Comparison of ENCODE assay signal across 16 cellular contexts in the genomic region with DNA sequence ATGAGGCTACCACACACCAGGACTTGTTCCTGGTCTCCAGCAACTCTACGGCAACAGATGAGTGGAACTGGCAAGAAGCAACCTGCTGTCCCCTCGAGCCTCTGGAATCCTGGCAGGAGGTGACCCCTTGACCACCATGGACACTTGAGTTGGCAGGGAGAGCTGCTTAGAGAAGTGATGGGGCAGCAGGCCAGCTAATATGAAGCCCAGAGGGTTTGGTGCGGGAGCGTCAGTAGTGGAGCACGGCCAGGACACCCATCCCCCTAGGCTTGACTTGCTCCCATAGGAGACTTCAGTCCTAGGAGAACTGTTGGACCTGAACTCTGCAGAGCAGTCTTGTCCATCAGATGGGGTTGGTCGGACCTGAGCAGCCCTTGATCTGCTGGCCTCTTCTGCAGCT. TPM values are rescaled to one million over a fixed set of nuclear protein-coding genes. Genes with fewer than 3 reads are reported as not detected.
A peak's percentile ranks its signal among the peaks of the same experiment; 100 is the strongest.
DNase-seq lines count a peak whose midpoint lies in the region; ATAC-seq, FAIRE-seq and TF ChIP-seq lines count a peak whose summit lies in the region.
"Had no signal": no experiment of that assay in that cellular context is flagged by ENCODE, and none has a peak within 500 bp of the region (broad histone marks: within the 10 kb centered on the region; RNA-seq: fewer than 3 reads in every experiment).

No MANE protein-coding gene starts in this region.

- FAIRE-seq in H1 (lab: Jason Lieb, UNC): no peak
- no peak for FAIRE-seq in pancreas (lab: Jason Lieb, UNC)
- FAIRE-seq: GM12878 had no signal

- H4K8ac ChIP-seq in H1 (ENCODE audit: extremely low read depth, insufficient read depth, low read length): peak overlapping the region; percentile 3; the same call in 1 of the 2 replicates
- no peak overlapping the region for H4K8ac ChIP-seq in neuronal stem cell (ENCODE audit: low read depth, low read length)

- H3K79me2 ChIP-seq in GM23338 (replicated peaks; ENCODE audit: insufficient read depth) (no peaks in the 10 kb centered on the region), H1 (ENCODE audit: control insufficient read depth in 1 of 2, insufficient read depth in 2 of 2, low read length in 2 of 2) (no peaks in the 10 kb centered on the region)

- no peak overlapping the region for H3K4me3 ChIP-seq in GM23338
- H3K4me3 ChIP-seq in H1 (ENCODE audit: extremely low read depth in 1 of 4, insufficient read depth in 2 of 4, low read depth in 3 of 4, low read length in 4 of 4): no peak overlapping the region
- H3K4me3 ChIP-seq in neuronal stem cell (ENCODE audit: low read length in 2 of 2): peak overlapping the region in 1 of 2 donors; percentile 9
- no peak overlapping the region for H3K4me3 ChIP-seq in thyroid gland (replicated peaks in 1 of 3)
- no peak overlapping the region for H3K4me3 ChIP-seq in pancreas
- H3K4me3 ChIP-seq: BLaER1, GM12878, HAP-1 had no signal

- H2BK15ac ChIP-seq in H1 (ENCODE audit: low read length) (no peak overlapping the region), neuronal stem cell (ENCODE audit: low read length) (no peak overlapping the region)

- H3K4me2 ChIP-seq in GM23338 (no peak overlapping the region), H1 (ENCODE audit: insufficient read depth in 1 of 2, low read depth in 2 of 2, low read length in 2 of 2) (no peak overlapping the region), neuronal stem cell (ENCODE audit: insufficient read depth, low read length, poor library complexity, severe bottlenecking) (no peak overlapping the region)
- H3K4me2 ChIP-seq: BLaER1 had no signal

- H3K14ac ChIP-seq in H1 (ENCODE audit: insufficient read length) (no peak overlapping the region), neuronal stem cell (ENCODE audit: low read length) (no peak overlapping the region)

- H3K9me3 ChIP-seq in H1 (ENCODE audit: insufficient read depth in 2 of 2, low read depth in 1 of 2, low read length in 1 of 2) (no peaks in the 10 kb centered on the region), neuronal stem cell (replicated peaks in 1 of 2; ENCODE audit: control insufficient read depth in 2 of 2, insufficient read depth in 1 of 2, low read depth in 1 of 2, low read length in 2 of 2) (no peaks in the 10 kb centered on the region), thyroid gland (no peaks in the 10 kb centered on the region), pancreas (no peaks in the 10 kb centered on the region)
- H3K9me3 ChIP-seq: BLaER1, HAP-1 had no signal

- no peak overlapping the region for H3K23ac ChIP-seq in H1 (ENCODE audit: insufficient read length)
- H3K23ac ChIP-seq in neuronal stem cell (ENCODE audit: low read depth, low read length, poor library complexity): no peak overlapping the region

- POLR2A ChIA-PET in H1 (lab: Charles Lee; ENCODE audit: partially characterized antibody): no interaction called here

- CTCF ChIA-PET in H1 (lab: Charles Lee; ENCODE audit: partially characterized antibody): no interaction called here

- no peaks in the 10 kb centered on the region for H3K4me1 Mint-ChIP-seq in GM23338
- H3K4me1 Mint-ChIP-seq: CD14-positive monocyte; CD4-positive, alpha-beta memory T cell had no signal

- H3K4me3 Mint-ChIP-seq in GM23338: no peak overlapping the region
- H3K4me3 Mint-ChIP-seq: CD14-positive monocyte; CD4-positive, alpha-beta memory T cell had no signal

- H4K91ac ChIP-seq in H1 (replicated peaks; ENCODE audit: insufficient read length, low read length): no peak overlapping the region
- no peak overlapping the region for H4K91ac ChIP-seq in neuronal stem cell (ENCODE audit: low read depth, low read length, poor library complexity)

- no peaks in the 10 kb centered on the region for H3K23me2 ChIP-seq in H1 (ENCODE audit: low read depth, low read length)

- no peak overlapping the region for H3K27ac Mint-ChIP-seq in GM23338
- H3K27ac Mint-ChIP-seq: CD14-positive monocyte; CD4-positive, alpha-beta memory T cell had no signal

- TF ChIP-seq POLR2A in H1 (IDR thresholded peaks at IDR 0.05; ENCODE audit: control extremely low read depth in 1 of 2, low read depth in 2 of 2, low read length in 2 of 2) (no peak), thyroid gland (IDR thresholded peaks at IDR 0.05) (no peak)

- no peak for TF ChIP-seq EP300 in H1 (IDR thresholded peaks at IDR 0.05; ENCODE audit: borderline replicate concordance in 1 of 2, low read depth in 2 of 2, low read length in 2 of 2)

- WGBS in H1 (ENCODE audit: extremely low coverage in 1 of 2, insufficient coverage in 1 of 2, insufficient read length in 1 of 2, insufficient replicate concordance in 2 of 2, low coverage in 1 of 2, low lambda C conversion rate in 2 of 2, missing lambda C conversion rate in 1 of 2), 2 experiments: 91% methylated on average over 6 of the region's 6 CpGs; no CpG with 5 or more reads in 1 of the 2 experiments
- no CpG with 5 or more reads among the region's 6 CpGs for WGBS in neuronal stem cell (ENCODE audit: extremely low coverage in 2 of 2, insufficient read length in 2 of 2, insufficient replicate concordance in 1 of 2), 2 donors
- WGBS in thyroid gland, 2 donors: 19 to 45% methylated on average over 2 to 6 of the region's 6 CpGs
- WGBS in pancreas, 2 donors: 85% methylated on average over 6 of the region's 6 CpGs

- H3K18ac ChIP-seq in H1 (ENCODE audit: extremely low read depth, low read length): no peak overlapping the region
- no peak overlapping the region for H3K18ac ChIP-seq in neuronal stem cell (ENCODE audit: low read length)

- intact Hi-C loops in thyroid gland (cut with DNase I): no loop called here
- intact Hi-C loops in pancreas (cut with DNase I): no loop called here

- peaks cover 3% of the 10 kb centered on the region; the same call in 2 of the 3 replicates for H3K9me3 Mint-ChIP-seq in GM23338

- H3K4me1 ChIP-seq in GM23338 (ENCODE audit: insufficient read depth) (no peaks in the 10 kb centered on the region), H1 (replicated peaks in 1 of 4; ENCODE audit: control insufficient read depth in 3 of 4, insufficient read depth in 4 of 4, low read length in 3 of 4) (no peaks in the 10 kb centered on the region), neuronal stem cell (ENCODE audit: control insufficient read depth in 2 of 2, insufficient read depth in 1 of 2, low read depth in 1 of 2, low read length in 2 of 2) (no peaks in the 10 kb centered on the region), thyroid gland (peaks cover 12 to 13% of the 10 kb centered on the region in 2 donors), pancreas (no peaks in the 10 kb centered on the region)
- H3K4me1 ChIP-seq: BLaER1 had no signal

- no peak for TF ChIP-seq CTCF in GM23338 (conservative IDR thresholded peaks at IDR 0.05; ENCODE audit: low read depth in 2 of 2)
- TF ChIP-seq CTCF in H1 (IDR thresholded peaks at IDR 0.05; ENCODE audit: control extremely low read depth in 1 of 3, insufficient read depth in 1 of 3, low read depth in 1 of 3, low read length in 3 of 3): no peak
- TF ChIP-seq CTCF in thyroid gland (IDR thresholded peaks at IDR 0.05): no peak
- no peak for TF ChIP-seq CTCF in pancreas (IDR thresholded peaks at IDR 0.05)

- H3K79me1 ChIP-seq in H1 (ENCODE audit: low read depth, low read length): no peaks in the 10 kb centered on the region
- no peaks in the 10 kb centered on the region for H3K79me1 ChIP-seq in neuronal stem cell (ENCODE audit: low read depth, low read length)

- ATAC-seq in GM23338: no peak
- ATAC-seq in pancreas: no peak
- ATAC-seq: GM12878 had no signal

- H2BK120ac ChIP-seq in H1 (replicated peaks; ENCODE audit: low read depth, low read length) (no peak overlapping the region), neuronal stem cell (ENCODE audit: low read depth, low read length) (peak overlapping the region; percentile 41)

- TF ChIP-seq RAD21 in H1 (IDR thresholded peaks at IDR 0.05 in 1 of 2, conservative IDR thresholded peaks at IDR 0.05 in 1 of 2; ENCODE audit: low read depth in 2 of 2, low read length in 2 of 2): no peak

- H3K56ac ChIP-seq in H1 (replicated peaks; ENCODE audit: insufficient read length, low read depth, low read length): no peak overlapping the region

- H3K27ac ChIP-seq in GM23338 (ENCODE audit: low read depth) (no peak overlapping the region), H1 (ENCODE audit: low read depth, low read length) (no peak overlapping the region), neuronal stem cell (replicated peaks; ENCODE audit: low read length) (no peak overlapping the region), thyroid gland (peak overlapping the region in 1 of 3 donors; percentile 1), pancreas (no peak overlapping the region)
- H3K27ac ChIP-seq: BLaER1 had no signal

- peaks cover 3% of the 10 kb centered on the region; the same call in 1 of the 3 replicates for H3K36me3 Mint-ChIP-seq in GM23338 (ENCODE audit: low read depth)
- H3K36me3 Mint-ChIP-seq: CD14-positive monocyte; CD4-positive, alpha-beta memory T cell had no signal

- H3F3A ChIP-seq in GM23338 (replicated peaks; ENCODE audit: low read depth): no peaks in the 10 kb centered on the region

- H4K5ac ChIP-seq in H1 (ENCODE audit: insufficient read length, low read depth, low read length): no peak overlapping the region

- H3K27me3 ChIP-seq in GM23338 (ENCODE audit: insufficient read depth) (no peaks in the 10 kb centered on the region), H1 (replicated peaks in 1 of 4; ENCODE audit: control insufficient read depth in 3 of 4, extremely low read depth in 1 of 4, insufficient read depth in 3 of 4, low read length in 3 of 4) (no peaks in the 10 kb centered on the region), neuronal stem cell (ENCODE audit: control insufficient read depth in 3 of 3, insufficient read depth in 3 of 3, low read depth in 1 of 3, low read length in 3 of 3) (no peaks in the 10 kb centered on the region), thyroid gland (no peaks in the 10 kb centered on the region), pancreas (no peaks in the 10 kb centered on the region)
- H3K27me3 ChIP-seq: BLaER1 had no signal

- peaks cover 7% of the 10 kb centered on the region; the same call in 1 of the 2 replicates for H3K9me2 ChIP-seq in GM23338 (ENCODE audit: insufficient read depth)

- H3K36me3 ChIP-seq in GM23338 (ENCODE audit: insufficient read depth) (no peaks in the 10 kb centered on the region), H1 (ENCODE audit: control insufficient read depth in 2 of 4, insufficient read depth in 4 of 4, low read length in 3 of 4) (no peaks in the 10 kb centered on the region), neuronal stem cell (replicated peaks in 1 of 2; ENCODE audit: control insufficient read depth in 2 of 2, insufficient read depth in 2 of 2, low read length in 2 of 2) (no peaks in the 10 kb centered on the region), thyroid gland (no peaks in the 10 kb centered on the region), pancreas (no peaks in the 10 kb centered on the region)
- H3K36me3 ChIP-seq: BLaER1, HAP-1 had no signal

- H3K27me3 Mint-ChIP-seq in GM23338 (ENCODE audit: insufficient read depth, low read depth, poor library complexity): no peaks in the 10 kb centered on the region

- H2BK12ac ChIP-seq in H1 (ENCODE audit: low read depth, low read length) (no peak overlapping the region), neuronal stem cell (ENCODE audit: low read length) (no peak overlapping the region)

- H2BK5ac ChIP-seq in H1 (ENCODE audit: low read depth, low read length) (no peak overlapping the region), neuronal stem cell (ENCODE audit: low read length) (no peak overlapping the region)

- H2AK5ac ChIP-seq in H1 (ENCODE audit: low read depth, low read length): no peak overlapping the region
- H2AK5ac ChIP-seq in neuronal stem cell (ENCODE audit: low read depth, low read length): no peak overlapping the region

- H3K4ac ChIP-seq in H1 (replicated peaks; ENCODE audit: insufficient read length, low read depth, low read length) (no peak overlapping the region), neuronal stem cell (ENCODE audit: low read length) (no peak overlapping the region)

- H3K9ac ChIP-seq in H1 (replicated peaks in 1 of 4; ENCODE audit: extremely low read depth in 1 of 4, low read depth in 3 of 4, low read length in 3 of 4) (no peak overlapping the region), neuronal stem cell (ENCODE audit: low read depth, low read length, poor library complexity) (no peak overlapping the region)
- H3K9ac ChIP-seq: BLaER1 had no signal

- DNase-seq in GM23338 (ENCODE audit: low spot score) (no peak), H1 (ENCODE audit: low read depth in 1 of 2, low spot score in 2 of 2) (no peak), neuronal stem cell (ENCODE audit: low spot score) (no peak), thyroid gland (peak; percentile 64 to 73), putamen (ENCODE audit: low spot score) (no peak), GDM1 (lab: John Stamatoyannopoulos, UW) (no peak), pancreas (no peak)
- DNase-seq in stimulated activated CD4-positive, alpha-beta T cell treated with anti-CD3 and anti-CD28 coated beads, Interleukin-1b, Interleukin-23, amount 100 ng/mL, for 48 hours: no peak
- DNase-seq: 8988T; CD4-positive, alpha-beta memory T cell; DMS153; DMS79 treated with DMSO at 0.1 percent for 48 hours had no signal

- no peaks in the 10 kb centered on the region for H4K20me1 ChIP-seq in GM23338 (replicated peaks; ENCODE audit: insufficient read depth)
- no peaks in the 10 kb centered on the region for H4K20me1 ChIP-seq in H1 (replicated peaks in 1 of 2; ENCODE audit: control insufficient read depth in 1 of 2, insufficient read depth in 2 of 2, low read length in 2 of 2)
- H4K20me1 ChIP-seq: BLaER1 had no signal

- H2AFZ ChIP-seq in GM23338 (0 out of 2 replicates have a peak overlapping the region, but pooled peaks have one; percentile 33), H1 (ENCODE audit: low read length) (no peak overlapping the region), neuronal stem cell (ENCODE audit: low read length) (no peak overlapping the region)

- no peak overlapping the region for H2BK20ac ChIP-seq in H1 (ENCODE audit: low read length)

RNA-seq across cellular contexts. Expression of gene CTH, which starts 56.5 kb away (rescaled TPM):
- 34.3 and 35.9 TPM in 2 replicates for total RNA-seq in GM23338 (2014; rRNA removed; shearing (Covaris generic))
- polyA plus RNA-seq in GM23338 (2016; fragmentation: Nextera tagmentation; extraction: Ambion mirVana) (25.3 and 31.0 TPM in 2 replicates), H1 (2011; rRNA removed) (31.7 and 39.3 TPM in 2 replicates), pancreas (1 to 10 TPM; 4.1 to 4.8 TPM)
- 33.2 and 34.5 TPM in 2 replicates for total RNA-seq in H1 (2021; fragmentation: NEBNext Ultra II Directional; extraction: Animal tissue kit (Norgen Biotek cat#: 25700))
- 33.2 TPM for polyA plus RNA-seq in H1 (2011; cell fraction: cytosol; rRNA removed)
- polyA plus RNA-seq in H1 (2011; cell fraction: nucleus; rRNA removed): 46.4 TPM
- polyA plus RNA-seq in H1 (2012, experiment 1 of 2): 18.8 to 27.1 TPM (median 23.0 TPM) in 4 replicates
- 9.0 TPM for polyA plus RNA-seq in H1 (2012, experiment 2 of 2)
- 17.7 TPM for polyA plus RNA-seq in H1 (2013, experiment 1 of 2)
- polyA plus RNA-seq in H1 (2013, experiment 2 of 2): 17.2 TPM
- polyA minus RNA-seq in H1 (2011; rRNA and poly(A)+ RNA removed): 45.2 and 48.6 TPM in 2 replicates
- 32.1 TPM for polyA minus RNA-seq in H1 (2011; cell fraction: cytosol; rRNA and poly(A)+ RNA removed)
- 72.6 TPM for polyA minus RNA-seq in H1 (2011; cell fraction: nucleus; rRNA and poly(A)+ RNA removed)
- 12.0 TPM for polyA plus RNA-seq in neuronal stem cell (2013, experiment 1 of 2)
- polyA plus RNA-seq in neuronal stem cell (2013, experiment 2 of 2): 11.9 TPM
- total RNA-seq in thyroid gland (10 to 100 TPM; 14.7 to 22.2 (median 15.4) TPM), pancreas (10 to 100 TPM in 1 of 6 donors, 1 to 10 TPM in 5; 3.3 to 39.7 (median 5.4) TPM)

Comparison
In these comparisons a context has a peak if more than half of its experiments do, and no peak if none do; other contexts are left out.
1. DNase-seq: peak in thyroid gland (2 of 2); none in GM23338 (single experiment), H1 (0 of 2), neuronal stem cell (single experiment), stimulated activated CD4-positive, alpha-beta T cell treated with anti-CD3 and anti-CD28 coated beads, Interleukin-1b, Interleukin-23, amount 100 ng/mL, for 48 hours (single experiment), putamen (single experiment), GDM1 (single experiment) and pancreas (0 of 6).